11 cellular contexts compared by ENCODE assay signal in the genomic region with DNA sequence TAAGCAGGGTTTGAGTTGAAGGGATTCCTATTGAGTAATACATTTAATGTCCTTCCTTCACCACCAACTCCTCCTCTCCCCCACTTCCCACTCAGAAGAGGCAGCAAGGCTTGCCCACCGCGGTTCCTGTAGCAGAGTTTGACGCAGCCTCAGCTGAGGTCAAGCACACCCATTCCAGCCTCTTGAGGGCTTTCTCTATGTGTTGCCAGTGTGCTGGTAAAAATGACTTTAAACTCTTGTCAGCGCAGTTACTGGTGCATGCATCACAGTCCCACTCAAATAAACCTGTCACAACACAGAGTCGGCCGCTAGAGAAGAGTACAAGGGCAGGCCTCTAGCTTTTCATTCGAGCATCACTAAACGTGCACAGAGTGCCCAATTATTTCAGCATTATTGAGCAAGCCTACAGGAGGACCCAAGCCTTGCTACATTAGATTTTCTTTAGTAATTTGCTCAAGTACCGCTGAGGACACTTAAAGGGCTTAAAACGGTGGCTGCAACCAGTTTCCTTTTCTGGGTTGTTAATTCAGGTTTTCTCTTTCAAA.
DNase-seq lines count a peak whose midpoint lies in the region; ATAC-seq lines count a peak whose summit lies in the region.
"Had no signal": no experiment of that assay in that cellular context is flagged by ENCODE, and none has a peak within 500 bp of the region (broad histone marks: within the 10 kb centered on the region; RNA-seq: fewer than 3 reads in every experiment).

No MANE protein-coding gene starts in this region.

- DNase-seq in NCI-H748 (lab: John Stamatoyannopoulos, UW; ENCODE audit: unreplicated experiment) = peak; percentile 27
- DNase-seq in NCI-H748 treated with DMSO at 0.1 percent for 48 hours (lab: John Stamatoyannopoulos, UW) = no peak
- DNase-seq in NCI-H2171 (lab: John Stamatoyannopoulos, UW) = peak; percentile 10
- peak; percentile 36 for DNase-seq in cerebellum (ENCODE audit: low spot score)
- peak; percentile 46 for DNase-seq in renal cortical epithelial cell (ENCODE audit: low read depth)
- DNase-seq in NCI-H446 (lab: John Stamatoyannopoulos, UW) = no peak
- no peak for DNase-seq in activated T-cell treated with anti-CD3 and anti-CD28 coated beads, Interleukin-2, amount 50 U/mL, for 48 hours
- DNase-seq: stimulated activated CD4-positive, alpha-beta T cell treated with anti-CD3 and anti-CD28 coated beads, Interleukin-2, amount 100 ng/mL, for 24 hours; stimulated activated naive CD4-positive, alpha-beta T cell; T-helper 9 cell had no signal

- ATAC-seq in HG03135 (IDR thresholded peaks at IDR 0.05; ENCODE audit: unreplicated experiment) = no peak

Comparison
In these comparisons a context has a peak if more than half of its experiments do, and no peak if none do; other contexts are left out.
1. DNase-seq: peak in NCI-H748 (single experiment), NCI-H2171 (single experiment), cerebellum (single experiment) and renal cortical epithelial cell (single experiment); none in NCI-H748 treated with DMSO at 0.1 percent for 48 hours (single experiment), NCI-H446 (0 of 2) and activated T-cell treated with anti-CD3 and anti-CD28 coated beads, Interleukin-2, amount 50 U/mL, for 48 hours (0 of 2).